Comparison of ENCODE assay signal across 8 cellular contexts in the genomic region with DNA sequence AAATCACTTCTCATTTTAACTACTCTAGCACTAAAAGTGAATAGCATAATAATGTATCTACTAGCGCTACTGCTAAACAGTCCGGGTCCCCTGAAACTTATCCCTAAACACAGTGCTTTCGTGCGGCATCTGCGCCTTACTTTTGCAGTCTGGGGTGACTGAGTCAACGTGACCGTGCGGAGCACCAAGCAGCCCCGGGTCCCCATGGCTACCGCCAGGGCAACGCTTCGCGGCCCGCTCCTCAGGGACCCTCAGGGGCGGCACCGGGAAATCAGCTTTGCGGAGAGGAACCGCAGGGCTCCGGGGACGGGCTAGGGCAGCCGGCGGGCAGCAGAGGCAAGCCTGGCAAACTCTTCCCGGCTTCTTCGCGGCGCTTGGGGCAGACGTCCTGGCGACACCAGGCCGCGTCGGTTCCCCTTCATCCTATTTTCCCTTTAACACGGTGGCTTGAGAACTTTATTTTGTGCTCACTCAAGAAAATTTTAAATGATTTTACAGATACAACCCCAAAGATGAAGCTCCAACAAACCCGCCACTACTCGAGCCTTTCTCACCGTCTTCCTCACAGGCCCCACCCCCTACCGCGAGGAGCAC. TPM values are rescaled to one million over a fixed set of nuclear protein-coding genes. Genes with fewer than 3 reads are reported as not detected.
A peak's percentile ranks its signal among the peaks of the same experiment; 100 is the strongest.
DNase-seq lines count a peak whose midpoint lies in the region; ATAC-seq and TF ChIP-seq lines count a peak whose summit lies in the region.

No MANE protein-coding gene starts in this region.

- POLR2A ChIA-PET in Panc1 (lab: Charles Lee): interaction anchor here (0.6 kb wide), 1 partner anchor 77 kb away, joined by 6 read pairs; no protein-coding TSS in a partner anchor

- H3K4me3 ChIP-seq in Panc1 (ENCODE audit: low read depth in 2 of 2, low read length in 2 of 2) (peak overlapping the region; percentile 73 to 93), thymus (ENCODE audit: low read length) (peak overlapping the region; percentile 72)

- H3K36me3 ChIP-seq in Panc1 (ENCODE audit: control insufficient read depth, insufficient read depth, low read length): no peaks in the 10 kb centered on the region; the same call in 1 of the 2 replicates
- no peaks in the 10 kb centered on the region for H3K36me3 ChIP-seq in thymus (ENCODE audit: control insufficient read depth, insufficient read depth)

- H3K27me3 ChIP-seq in Panc1 (ENCODE audit: control insufficient read depth, insufficient read depth, low read length) (no peaks in the 10 kb centered on the region), thymus (ENCODE audit: control insufficient read depth, insufficient read depth) (no peaks in the 10 kb centered on the region)

- intact Hi-C loops in Panc1 (cut with micrococcal nuclease; ENCODE audit: unreplicated experiment): no loop called here

- in situ Hi-C loops in Panc1 (cut with HindIII; ENCODE audit: low pct_unique_long_range_greater_than_20kb, low sequenced_read_pairs): no loop called here

- H3K27ac ChIP-seq in Panc1 (ENCODE audit: low read length) (peak overlapping the region; percentile 93), thymus (ENCODE audit: low read depth) (peak overlapping the region; percentile 98)

- peak; percentile 52 to 70 for DNase-seq in AML-193 (lab: John Stamatoyannopoulos, UW)
- DNase-seq in Panc1 (ENCODE audit: low read depth, low spot score): no peak
- DNase-seq in activated gamma-delta T cell treated with anti-CD3 and anti-CD28 coated beads, Interleukin-2, amount 50 U/mL, for 16 hours (ENCODE audit: low read depth): peak; percentile 17
- peak; percentile 63 for DNase-seq in germinal center (ENCODE audit: low spot score)
- DNase-seq in omental fat pad (ENCODE audit: low spot score): no peak

- no peak for TF ChIP-seq CTCF in Panc1 (IDR thresholded peaks at IDR 0.05)
- no peak for TF ChIP-seq CTCF in omental fat pad (IDR thresholded peaks at IDR 0.05)

- peak; percentile 18 for ATAC-seq in GM19043 (IDR thresholded peaks at IDR 0.05; ENCODE audit: low read depth, unreplicated experiment)
- peak; percentile 29 for ATAC-seq in HG03354 (IDR thresholded peaks at IDR 0.05; ENCODE audit: poor library complexity, severe bottlenecking, unreplicated experiment)
- peak; percentile 15 for ATAC-seq in Panc1
- peak; percentile 23 for ATAC-seq in omental fat pad (ENCODE audit: low FRiP score)

- no peaks in the 10 kb centered on the region for H3K9me3 ChIP-seq in Panc1 (ENCODE audit: control insufficient read depth, insufficient read depth, low read depth, low read length)
- no peaks in the 10 kb centered on the region for H3K9me3 ChIP-seq in thymus (ENCODE audit: control insufficient read depth)

- BruUV-seq in Panc1 (replicated peaks; lab: Mats Ljungman, UMichigan): TSS peak; percentile 98

- H3K4me1 ChIP-seq in Panc1 (ENCODE audit: control insufficient read depth, insufficient read depth, low read length): peaks cover 21% of the 10 kb centered on the region
- no peaks in the 10 kb centered on the region for H3K4me1 ChIP-seq in thymus (ENCODE audit: control insufficient read depth, insufficient read depth, low read length)

- WGBS in thymus: under 1% methylated on average over 37 of the region's 37 CpGs

- CTCF ChIA-PET in Panc1 (lab: Charles Lee): interaction anchor here (0.5 to 0.6 kb wide), 3 partner anchors 76 to 107 kb away, joined by 3 to 10 read pairs (median 3); no protein-coding TSS in a partner anchor

RNA-seq across cellular contexts. Expression of a gene that starts 0.8 kb away (rescaled TPM):
- total RNA-seq in Panc1 (2021; ENCODE audit: unreplicated experiment): 14.3 TPM
- polyA plus RNA-seq in Panc1 (2012; ENCODE audit: insufficient read length): 12.5 TPM
- 10 to 100 TPM; 23.5 to 36.9 (median 34.4) TPM for total RNA-seq in omental fat pad
- 23.5 TPM for polyA plus RNA-seq in thymus

Comparison
In these comparisons a context has a peak if more than half of its experiments do, and no peak if none do; other contexts are left out.
1. DNase-seq: peak in AML-193 (2 of 2), activated gamma-delta T cell treated with anti-CD3 and anti-CD28 coated beads, Interleukin-2, amount 50 U/mL, for 16 hours (single experiment) and germinal center (single experiment); none in Panc1 (single experiment) and omental fat pad (single experiment).
2. Peak in every context shown above with its lines, with median percentiles within 50 percentile points of each other: ATAC-seq.